ENCODE assay signal across 19 cellular contexts in genomic region chr11:132122701-132123100, GRCh38.
"Had no signal": no experiment of that assay in that cellular context is flagged by ENCODE, and none has a peak within 500 bp of the region (broad histone marks: within the 10 kb centered on the region; RNA-seq: fewer than 3 reads in every experiment).

No MANE protein-coding gene starts in this region.

- H3K27ac ChIP-seq: SJSA1, SK-N-MC had no signal

- H3K36me3 ChIP-seq: MG63, SJSA1 had no signal

- H3K4me3 ChIP-seq: MG63, SJSA1, SK-N-MC had no signal

- DNase-seq: Karpas-422, KG1, MG63, NCI-H1092, NCI-H1105 treated with DMSO at 0.1 percent for 48 hours, NCI-H1417 treated with DMSO at 0.1 percent for 48 hours, NCI-H1694 treated with DMSO at 0.1 percent for 48 hours, NCI-H1930, NCI-H2107, NCI-H226, NCI-H446, NCI-H510A, NCI-H524 treated with DMSO at 0.1 percent for 48 hours, NCI-H774, Right ventricle myocardium superior, SIG-M5, SW 1271 had no signal

- H3K9me3 ChIP-seq: MG63, SJSA1 had no signal

- H3K27me3 ChIP-seq: MG63, SJSA1 had no signal
